In the genomic region with DNA sequence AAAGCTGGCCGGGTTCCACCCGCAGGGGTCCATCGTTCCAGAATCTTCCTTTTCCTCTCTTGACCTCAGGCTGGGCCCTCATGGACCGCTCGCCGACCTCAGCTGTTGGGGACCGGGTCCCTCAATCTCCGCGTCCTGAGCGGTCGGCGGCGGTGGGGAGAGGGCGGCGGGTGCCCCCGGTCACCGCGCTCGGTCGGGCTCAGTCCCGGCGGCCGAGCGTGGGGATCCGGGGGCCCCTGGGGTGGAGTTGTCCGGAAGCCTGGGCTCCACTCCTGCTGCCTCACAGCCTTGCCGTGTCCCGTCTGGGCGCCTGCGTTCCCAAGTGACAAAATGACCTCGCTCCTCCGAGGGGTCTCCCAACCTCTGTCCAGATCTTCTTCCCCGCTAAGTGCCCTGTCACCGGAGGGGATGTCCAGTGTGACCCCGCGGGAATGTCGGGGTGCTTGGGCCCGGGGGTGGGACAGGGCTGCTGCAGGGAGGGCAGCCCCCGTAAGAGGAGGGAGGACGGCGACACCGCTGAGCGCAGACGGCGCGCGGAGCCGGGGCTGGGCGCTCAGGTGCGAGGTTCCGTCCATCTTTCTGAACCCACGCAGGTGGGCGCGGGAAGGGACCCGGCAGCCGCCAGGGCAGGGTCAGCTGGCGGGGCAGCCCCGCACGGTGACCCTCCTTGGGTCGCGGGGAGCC, we compare ENCODE assay signal across 1 cellular context.
TF ChIP-seq lines count a peak whose summit lies in the region.

No MANE protein-coding gene starts in this region.

TF ChIP-seq in HepG2, 621 proteins besides CTCF, POLR2A, EP300 and RAD21 (continues in another document):
- TF ChIP-seq, protein P1, sequence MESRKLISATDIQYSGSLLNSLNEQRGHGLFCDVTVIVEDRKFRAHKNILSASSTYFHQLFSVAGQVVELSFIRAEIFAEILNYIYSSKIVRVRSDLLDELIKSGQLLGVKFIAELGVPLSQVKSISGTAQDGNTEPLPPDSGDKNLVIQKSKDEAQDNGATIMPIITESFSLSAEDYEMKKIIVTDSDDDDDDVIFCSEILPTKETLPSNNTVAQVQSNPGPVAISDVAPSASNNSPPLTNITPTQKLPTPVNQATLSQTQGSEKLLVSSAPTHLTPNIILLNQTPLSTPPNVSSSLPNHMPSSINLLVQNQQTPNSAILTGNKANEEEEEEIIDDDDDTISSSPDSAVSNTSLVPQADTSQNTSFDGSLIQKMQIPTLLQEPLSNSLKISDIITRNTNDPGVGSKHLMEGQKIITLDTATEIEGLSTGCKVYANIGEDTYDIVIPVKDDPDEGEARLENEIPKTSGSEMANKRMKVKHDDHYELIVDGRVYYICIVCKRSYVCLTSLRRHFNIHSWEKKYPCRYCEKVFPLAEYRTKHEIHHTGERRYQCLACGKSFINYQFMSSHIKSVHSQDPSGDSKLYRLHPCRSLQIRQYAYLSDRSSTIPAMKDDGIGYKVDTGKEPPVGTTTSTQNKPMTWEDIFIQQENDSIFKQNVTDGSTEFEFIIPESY (CRISPR knock-in tag; IDR thresholded peaks at IDR 0.05), result peak; percentile 41; the same call in 1 of the 2 replicates
- TF ChIP-seq AGO1 (IDR thresholded peaks at IDR 0.05; ENCODE audit: low read depth, low read length, poor library complexity, severe bottlenecking), result peak; percentile 27
- no peak for TF ChIP-seq ZNF232 (CRISPR knock-in tag; IDR thresholded peaks at IDR 0.05; ENCODE audit: borderline replicate concordance)
- TF ChIP-seq, protein P2, sequence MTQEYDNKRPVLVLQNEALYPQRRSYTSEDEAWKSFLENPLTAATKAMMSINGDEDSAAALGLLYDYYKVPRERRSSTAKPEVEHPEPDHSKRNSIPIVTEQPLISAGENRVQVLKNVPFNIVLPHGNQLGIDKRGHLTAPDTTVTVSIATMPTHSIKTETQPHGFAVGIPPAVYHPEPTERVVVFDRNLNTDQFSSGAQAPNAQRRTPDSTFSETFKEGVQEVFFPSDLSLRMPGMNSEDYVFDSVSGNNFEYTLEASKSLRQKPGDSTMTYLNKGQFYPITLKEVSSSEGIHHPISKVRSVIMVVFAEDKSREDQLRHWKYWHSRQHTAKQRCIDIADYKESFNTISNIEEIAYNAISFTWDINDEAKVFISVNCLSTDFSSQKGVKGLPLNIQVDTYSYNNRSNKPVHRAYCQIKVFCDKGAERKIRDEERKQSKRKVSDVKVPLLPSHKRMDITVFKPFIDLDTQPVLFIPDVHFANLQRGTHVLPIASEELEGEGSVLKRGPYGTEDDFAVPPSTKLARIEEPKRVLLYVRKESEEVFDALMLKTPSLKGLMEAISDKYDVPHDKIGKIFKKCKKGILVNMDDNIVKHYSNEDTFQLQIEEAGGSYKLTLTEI (CRISPR knock-in tag; conservative IDR thresholded peaks at IDR 0.05), result no peak
- TF ChIP-seq, protein P3, sequence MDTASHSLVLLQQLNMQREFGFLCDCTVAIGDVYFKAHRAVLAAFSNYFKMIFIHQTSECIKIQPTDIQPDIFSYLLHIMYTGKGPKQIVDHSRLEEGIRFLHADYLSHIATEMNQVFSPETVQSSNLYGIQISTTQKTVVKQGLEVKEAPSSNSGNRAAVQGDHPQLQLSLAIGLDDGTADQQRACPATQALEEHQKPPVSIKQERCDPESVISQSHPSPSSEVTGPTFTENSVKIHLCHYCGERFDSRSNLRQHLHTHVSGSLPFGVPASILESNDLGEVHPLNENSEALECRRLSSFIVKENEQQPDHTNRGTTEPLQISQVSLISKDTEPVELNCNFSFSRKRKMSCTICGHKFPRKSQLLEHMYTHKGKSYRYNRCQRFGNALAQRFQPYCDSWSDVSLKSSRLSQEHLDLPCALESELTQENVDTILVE (CRISPR knock-in tag; IDR thresholded peaks at IDR 0.05), result no peak
- TF ChIP-seq TBX3 (IDR thresholded peaks at IDR 0.05; ENCODE audit: borderline replicate concordance), result no peak
- no peak for TF ChIP-seq PHB2 (IDR thresholded peaks at IDR 0.05; ENCODE audit: partially characterized antibody)
- TF ChIP-seq ZC3H13 (CRISPR knock-in tag; IDR thresholded peaks at IDR 0.05), result 0 out of 2 replicates have a peak, but pooled peaks have one; percentile 37
- TF ChIP-seq, protein P4, sequence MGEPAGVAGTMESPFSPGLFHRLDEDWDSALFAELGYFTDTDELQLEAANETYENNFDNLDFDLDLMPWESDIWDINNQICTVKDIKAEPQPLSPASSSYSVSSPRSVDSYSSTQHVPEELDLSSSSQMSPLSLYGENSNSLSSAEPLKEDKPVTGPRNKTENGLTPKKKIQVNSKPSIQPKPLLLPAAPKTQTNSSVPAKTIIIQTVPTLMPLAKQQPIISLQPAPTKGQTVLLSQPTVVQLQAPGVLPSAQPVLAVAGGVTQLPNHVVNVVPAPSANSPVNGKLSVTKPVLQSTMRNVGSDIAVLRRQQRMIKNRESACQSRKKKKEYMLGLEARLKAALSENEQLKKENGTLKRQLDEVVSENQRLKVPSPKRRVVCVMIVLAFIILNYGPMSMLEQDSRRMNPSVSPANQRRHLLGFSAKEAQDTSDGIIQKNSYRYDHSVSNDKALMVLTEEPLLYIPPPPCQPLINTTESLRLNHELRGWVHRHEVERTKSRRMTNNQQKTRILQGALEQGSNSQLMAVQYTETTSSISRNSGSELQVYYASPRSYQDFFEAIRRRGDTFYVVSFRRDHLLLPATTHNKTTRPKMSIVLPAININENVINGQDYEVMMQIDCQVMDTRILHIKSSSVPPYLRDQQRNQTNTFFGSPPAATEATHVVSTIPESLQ (CRISPR knock-in tag; conservative IDR thresholded peaks at IDR 0.05), result no peak
- no peak for TF ChIP-seq RFX3 (CRISPR knock-in tag; IDR thresholded peaks at IDR 0.05)
- TF ChIP-seq, protein P5, sequence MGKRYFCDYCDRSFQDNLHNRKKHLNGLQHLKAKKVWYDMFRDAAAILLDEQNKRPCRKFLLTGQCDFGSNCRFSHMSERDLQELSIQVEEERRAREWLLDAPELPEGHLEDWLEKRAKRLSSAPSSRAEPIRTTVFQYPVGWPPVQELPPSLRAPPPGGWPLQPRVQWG (CRISPR knock-in tag; IDR thresholded peaks at IDR 0.05; ENCODE audit: borderline replicate concordance, low read depth), result no peak
- TF ChIP-seq ZNF230 (CRISPR knock-in tag; IDR thresholded peaks at IDR 0.05), result no peak
- peak; percentile 81 for TF ChIP-seq AGO2 (optimal IDR thresholded peaks at IDR 0.05; ENCODE audit: low read depth, low read length)
- TF ChIP-seq RBFOX2 (IDR thresholded peaks at IDR 0.05; ENCODE audit: low read depth, low read length), result peak; percentile 46; the same call in 1 of the 2 replicates
- TF ChIP-seq, protein P6, sequence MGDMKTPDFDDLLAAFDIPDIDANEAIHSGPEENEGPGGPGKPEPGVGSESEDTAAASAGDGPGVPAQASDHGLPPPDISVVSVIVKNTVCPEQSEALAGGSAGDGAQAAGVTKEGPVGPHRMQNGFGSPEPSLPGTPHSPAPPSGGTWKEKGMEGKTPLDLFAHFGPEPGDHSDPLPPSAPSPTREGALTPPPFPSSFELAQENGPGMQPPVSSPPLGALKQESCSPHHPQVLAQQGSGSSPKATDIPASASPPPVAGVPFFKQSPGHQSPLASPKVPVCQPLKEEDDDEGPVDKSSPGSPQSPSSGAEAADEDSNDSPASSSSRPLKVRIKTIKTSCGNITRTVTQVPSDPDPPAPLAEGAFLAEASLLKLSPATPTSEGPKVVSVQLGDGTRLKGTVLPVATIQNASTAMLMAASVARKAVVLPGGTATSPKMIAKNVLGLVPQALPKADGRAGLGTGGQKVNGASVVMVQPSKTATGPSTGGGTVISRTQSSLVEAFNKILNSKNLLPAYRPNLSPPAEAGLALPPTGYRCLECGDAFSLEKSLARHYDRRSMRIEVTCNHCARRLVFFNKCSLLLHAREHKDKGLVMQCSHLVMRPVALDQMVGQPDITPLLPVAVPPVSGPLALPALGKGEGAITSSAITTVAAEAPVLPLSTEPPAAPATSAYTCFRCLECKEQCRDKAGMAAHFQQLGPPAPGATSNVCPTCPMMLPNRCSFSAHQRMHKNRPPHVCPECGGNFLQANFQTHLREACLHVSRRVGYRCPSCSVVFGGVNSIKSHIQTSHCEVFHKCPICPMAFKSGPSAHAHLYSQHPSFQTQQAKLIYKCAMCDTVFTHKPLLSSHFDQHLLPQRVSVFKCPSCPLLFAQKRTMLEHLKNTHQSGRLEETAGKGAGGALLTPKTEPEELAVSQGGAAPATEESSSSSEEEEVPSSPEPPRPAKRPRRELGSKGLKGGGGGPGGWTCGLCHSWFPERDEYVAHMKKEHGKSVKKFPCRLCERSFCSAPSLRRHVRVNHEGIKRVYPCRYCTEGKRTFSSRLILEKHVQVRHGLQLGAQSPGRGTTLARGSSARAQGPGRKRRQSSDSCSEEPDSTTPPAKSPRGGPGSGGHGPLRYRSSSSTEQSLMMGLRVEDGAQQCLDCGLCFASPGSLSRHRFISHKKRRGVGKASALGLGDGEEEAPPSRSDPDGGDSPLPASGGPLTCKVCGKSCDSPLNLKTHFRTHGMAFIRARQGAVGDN (CRISPR knock-in tag; IDR thresholded peaks at IDR 0.05), result peak; percentile 8; the same call in 1 of the 2 replicates
- TF ChIP-seq TARDBP (CRISPR knock-in tag; IDR thresholded peaks at IDR 0.05), result 0 out of 2 replicates have a peak, but pooled peaks have one; percentile 12
- TF ChIP-seq RXRA (CRISPR knock-in tag; IDR thresholded peaks at IDR 0.05), result peak; percentile 24; the same call in 1 of the 2 replicates
- no peak for TF ChIP-seq POLR2G (IDR thresholded peaks at IDR 0.05; ENCODE audit: low read depth, low read length)
- TF ChIP-seq, protein P7, sequence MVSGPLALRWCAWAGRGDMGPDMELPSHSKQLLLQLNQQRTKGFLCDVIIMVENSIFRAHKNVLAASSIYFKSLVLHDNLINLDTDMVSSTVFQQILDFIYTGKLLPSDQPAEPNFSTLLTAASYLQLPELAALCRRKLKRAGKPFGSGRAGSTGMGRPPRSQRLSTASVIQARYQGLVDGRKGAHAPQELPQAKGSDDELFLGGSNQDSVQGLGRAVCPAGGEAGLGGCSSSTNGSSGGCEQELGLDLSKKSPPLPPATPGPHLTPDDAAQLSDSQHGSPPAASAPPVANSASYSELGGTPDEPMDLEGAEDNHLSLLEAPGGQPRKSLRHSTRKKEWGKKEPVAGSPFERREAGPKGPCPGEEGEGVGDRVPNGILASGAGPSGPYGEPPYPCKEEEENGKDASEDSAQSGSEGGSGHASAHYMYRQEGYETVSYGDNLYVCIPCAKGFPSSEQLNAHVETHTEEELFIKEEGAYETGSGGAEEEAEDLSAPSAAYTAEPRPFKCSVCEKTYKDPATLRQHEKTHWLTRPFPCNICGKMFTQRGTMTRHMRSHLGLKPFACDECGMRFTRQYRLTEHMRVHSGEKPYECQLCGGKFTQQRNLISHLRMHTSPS (CRISPR knock-in tag; IDR thresholded peaks at IDR 0.05; ENCODE audit: low read depth), result no peak
- TF ChIP-seq, protein P8, sequence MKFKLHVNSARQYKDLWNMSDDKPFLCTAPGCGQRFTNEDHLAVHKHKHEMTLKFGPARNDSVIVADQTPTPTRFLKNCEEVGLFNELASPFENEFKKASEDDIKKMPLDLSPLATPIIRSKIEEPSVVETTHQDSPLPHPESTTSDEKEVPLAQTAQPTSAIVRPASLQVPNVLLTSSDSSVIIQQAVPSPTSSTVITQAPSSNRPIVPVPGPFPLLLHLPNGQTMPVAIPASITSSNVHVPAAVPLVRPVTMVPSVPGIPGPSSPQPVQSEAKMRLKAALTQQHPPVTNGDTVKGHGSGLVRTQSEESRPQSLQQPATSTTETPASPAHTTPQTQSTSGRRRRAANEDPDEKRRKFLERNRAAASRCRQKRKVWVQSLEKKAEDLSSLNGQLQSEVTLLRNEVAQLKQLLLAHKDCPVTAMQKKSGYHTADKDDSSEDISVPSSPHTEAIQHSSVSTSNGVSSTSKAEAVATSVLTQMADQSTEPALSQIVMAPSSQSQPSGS (CRISPR knock-in tag; IDR thresholded peaks at IDR 0.05), result no peak
- TF ChIP-seq DNMT3B (CRISPR knock-in tag; conservative IDR thresholded peaks at IDR 0.05), result no peak
- TF ChIP-seq ZNF670 (CRISPR knock-in tag; IDR thresholded peaks at IDR 0.05; ENCODE audit: borderline replicate concordance), result no peak
- no peak for TF ChIP-seq ADNP (CRISPR knock-in tag; IDR thresholded peaks at IDR 0.05)
- no peak for TF ChIP-seq NCOA5 (CRISPR knock-in tag; IDR thresholded peaks at IDR 0.05)
- no peak for TF ChIP-seq MATR3 (CRISPR knock-in tag; IDR thresholded peaks at IDR 0.05)
- TF ChIP-seq ZBTB38 (CRISPR knock-in tag; IDR thresholded peaks at IDR 0.05), result peak; percentile 79
- TF ChIP-seq ZNF333 (CRISPR knock-in tag; IDR thresholded peaks at IDR 0.05; ENCODE audit: borderline replicate concordance), result 0 out of 2 replicates have a peak, but pooled peaks have one; percentile 47
